In the genomic region with DNA sequence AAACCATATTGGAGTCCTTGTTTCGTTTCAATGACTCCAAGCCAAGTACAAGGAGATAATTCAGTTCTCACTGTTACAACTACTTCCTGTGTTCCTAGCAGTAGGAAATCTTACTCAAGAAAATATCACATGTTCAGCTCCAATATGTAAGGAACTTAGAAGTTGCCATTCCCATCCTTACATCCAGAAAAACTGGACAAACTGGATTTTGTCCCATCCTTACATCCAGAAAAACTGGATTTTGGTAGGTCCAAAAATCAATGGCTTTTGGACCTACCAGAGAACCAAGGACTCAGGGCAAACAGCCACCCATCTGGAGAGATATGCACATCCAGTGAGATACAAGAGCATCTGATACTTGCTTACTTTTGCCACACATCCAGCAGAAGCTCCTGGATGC, we compare ENCODE assay signal across 28 cellular contexts.
"Had no signal": no experiment of that assay in that cellular context is flagged by ENCODE, and none has a peak within 500 bp of the region (broad histone marks: within the 10 kb centered on the region; RNA-seq: fewer than 3 reads in every experiment).

No MANE protein-coding gene starts in this region.

- H3K36me3 ChIP-seq: ovary had no signal

- H2AFZ ChIP-seq: neural progenitor cell, parathyroid adenoma had no signal

- H3K9ac ChIP-seq: neural progenitor cell, parathyroid adenoma had no signal

- H3K4me1 Mint-ChIP-seq: natural killer cell; nephron; neural progenitor cell; stimulated activated effector memory CD8-positive, alpha-beta T cell treated with anti-CD3 and anti-CD28 coated beads, Interleukin-12 subunit alpha, Interleukin-12 subunit beta, amount 100 ng/mL, for 72 hours; stimulated activated naive B cell treated with anti-CD40 and anti-IgM and Interleukin-4, amounts not matched to agents 10 μg/mL and 1 μg/mL and 100 μg/mL, for 72 hours had no signal

- H3K9me3 ChIP-seq: ovary, psoas muscle, right lobe of liver, sigmoid colon, suprapubic skin, testis, tibial artery, upper lobe of left lung, vagina had no signal

- H3K4me3 ChIP-seq: neural progenitor cell, ovary, psoas muscle, right lobe of liver, sigmoid colon, suprapubic skin, testis, tibial artery, transverse colon, upper lobe of left lung, vagina had no signal

- ATAC-seq: natural killer cell; psoas muscle; right cardiac atrium; right lobe of liver; stimulated activated effector memory CD8-positive, alpha-beta T cell treated with anti-CD3 and anti-CD28 coated beads, Interleukin-12 subunit alpha, Interleukin-12 subunit beta, amount 100 ng/mL, for 72 hours; stimulated activated naive B cell treated with anti-CD40 and anti-IgM and Interleukin-4, amounts not matched to agents 10 μg/mL and 1 μg/mL and 100 μg/mL, for 72 hours had no signal

- DNase-seq: natural killer cell; occipital lobe; ovary; posterior cingulate gyrus; psoas muscle; right cardiac atrium; right lobe of liver; sigmoid colon; small intestine; stimulated activated CD4-positive, alpha-beta T cell treated with anti-CD3 and anti-CD28 coated beads, Interleukin-15, amount 100 ng/mL, for 24 hours; stimulated activated CD4-positive, alpha-beta T cell treated with anti-CD3 and anti-CD28 coated beads, Interleukin-2, amount 100 ng/mL, for 24 hours; stimulated activated CD4-positive, alpha-beta T cell treated with anti-CD3 and anti-CD28 coated beads, Interleukin-2, amount 100 ng/mL, for 48 hours; stimulated activated CD4-positive, alpha-beta T cell treated with anti-CD3 and anti-CD28 coated beads, Interleukin-4, amount 100 ng/mL, for 24 hours; stimulated activated naive B cell treated with anti-CD40 and anti-IgM and Interleukin-4, amounts not matched to agents 10 μg/mL and 1 μg/mL and 100 μg/mL, for 72 hours; stimulated activated naive CD4-positive, alpha-beta T cell treated with Interleukin-2 at 50 U/mL for 16 hours; substantia nigra; testis; tibial artery; transverse colon; upper lobe of left lung had no signal

- H3K4me2 ChIP-seq: neural progenitor cell had no signal

- H3K79me2 ChIP-seq: parathyroid adenoma had no signal

- H3K27ac Mint-ChIP-seq: natural killer cell; nephron; neural progenitor cell; progenitor cell of endocrine pancreas; stimulated activated effector memory CD8-positive, alpha-beta T cell treated with anti-CD3 and anti-CD28 coated beads, Interleukin-12 subunit alpha, Interleukin-12 subunit beta, amount 100 ng/mL, for 72 hours; stimulated activated naive B cell treated with anti-CD40 and anti-IgM and Interleukin-4, amounts not matched to agents 10 μg/mL and 1 μg/mL and 100 μg/mL, for 72 hours; stimulated activated naive CD8-positive, alpha-beta T cell treated with anti-CD3 and anti-CD28 coated beads, Interleukin-15, Interleukin-2, amounts not matched to agents 100 ng/mL and 50 ng/mL, for 24 hours had no signal

- H3K27ac ChIP-seq: neural progenitor cell, ovary, parathyroid adenoma, psoas muscle, right lobe of liver, sigmoid colon, suprapubic skin, testis, tibial artery, transverse colon, upper lobe of left lung, vagina had no signal

- H3K27me3 Mint-ChIP-seq: progenitor cell of endocrine pancreas had no signal

- H3K27me3 ChIP-seq: neural progenitor cell, ovary, right lobe of liver, sigmoid colon, suprapubic skin, testis, tibial artery, transverse colon, upper lobe of left lung, vagina had no signal

- H3K4me1 ChIP-seq: neural progenitor cell, parathyroid adenoma, psoas muscle, right lobe of liver, sigmoid colon, suprapubic skin, testis, tibial artery, transverse colon, upper lobe of left lung, vagina had no signal

- H3K4me3 Mint-ChIP-seq: natural killer cell; nephron; neural progenitor cell; stimulated activated effector memory CD8-positive, alpha-beta T cell treated with anti-CD3 and anti-CD28 coated beads, Interleukin-12 subunit alpha, Interleukin-12 subunit beta, amount 100 ng/mL, for 72 hours; stimulated activated naive B cell treated with anti-CD40 and anti-IgM and Interleukin-4, amounts not matched to agents 10 μg/mL and 1 μg/mL and 100 μg/mL, for 72 hours; stimulated activated naive CD8-positive, alpha-beta T cell treated with anti-CD3 and anti-CD28 coated beads, Interleukin-15, Interleukin-2, amounts not matched to agents 100 ng/mL and 50 ng/mL, for 24 hours had no signal

- H3K9me3 Mint-ChIP-seq: natural killer cell; stimulated activated effector memory CD8-positive, alpha-beta T cell treated with anti-CD3 and anti-CD28 coated beads, Interleukin-12 subunit alpha, Interleukin-12 subunit beta, amount 100 ng/mL, for 72 hours; stimulated activated naive B cell treated with anti-CD40 and anti-IgM and Interleukin-4, amounts not matched to agents 10 μg/mL and 1 μg/mL and 100 μg/mL, for 72 hours; stimulated activated naive CD8-positive, alpha-beta T cell treated with anti-CD3 and anti-CD28 coated beads, Interleukin-15, Interleukin-2, amounts not matched to agents 100 ng/mL and 50 ng/mL, for 24 hours had no signal
